In genomic region chr19:16144216-16144581, GRCh38 we compare ENCODE assay signal across 13 cellular contexts. TPM values are rescaled to one million over a fixed set of nuclear protein-coding genes. Genes with fewer than 3 reads are reported as not detected.
DNase-seq lines count a peak whose midpoint lies in the region; ATAC-seq and TF ChIP-seq lines count a peak whose summit lies in the region.
"Had no signal": no experiment of that assay in that cellular context is flagged by ENCODE, and none has a peak within 500 bp of the region (broad histone marks: within the 10 kb centered on the region; RNA-seq: fewer than 3 reads in every experiment).

No MANE protein-coding gene starts in this region.

- intact Hi-C loops in aorta (cut with DNase I) = no loop called here

- H3K4ac ChIP-seq in mesendoderm (ENCODE audit: low read depth, low read length) = no peak overlapping the region

- peaks cover 85% of the 10 kb centered on the region for H3K4me1 ChIP-seq in OCI-LY1 (ENCODE audit: insufficient read depth, low read length, severe bottlenecking)
- H3K4me1 ChIP-seq in effector memory CD4-positive, alpha-beta T cell (ENCODE audit: control insufficient read depth, insufficient read depth, low read length, poor library complexity, severe bottlenecking) = peaks cover 4% of the 10 kb centered on the region
- H3K4me1 ChIP-seq in mesendoderm (ENCODE audit: control insufficient read depth, low read depth, low read length) = no peaks in the 10 kb centered on the region
- no peaks in the 10 kb centered on the region for H3K4me1 ChIP-seq in aorta (ENCODE audit: control insufficient read depth in 1 of 2, insufficient read depth in 2 of 2, low read length in 2 of 2)
- H3K4me1 ChIP-seq: prostate gland had no signal

- H3K4me3 ChIP-seq in OCI-LY1 (ENCODE audit: low read depth, low read length, poor library complexity, severe bottlenecking) = peak overlapping the region; percentile 89
- peak overlapping the region; percentile 65 for H3K4me3 ChIP-seq in effector memory CD4-positive, alpha-beta T cell (ENCODE audit: insufficient read depth, low read depth, low read length, poor library complexity, severe bottlenecking)
- H3K4me3 ChIP-seq in mesendoderm (ENCODE audit: low read length) = no peak overlapping the region
- no peak overlapping the region for H3K4me3 ChIP-seq in aorta (ENCODE audit: low read length in 2 of 2)

- no peak overlapping the region for H2BK5ac ChIP-seq in mesendoderm (ENCODE audit: low read length)

- no peaks in the 10 kb centered on the region for H4K20me1 ChIP-seq in OCI-LY1 (ENCODE audit: insufficient read depth, low read length)

- H3K4me2 ChIP-seq in OCI-LY1 (ENCODE audit: low read length) (peak overlapping the region; percentile 86), mesendoderm (ENCODE audit: low read length) (no peak overlapping the region)

- no peaks in the 10 kb centered on the region for H3K9me3 Mint-ChIP-seq in T-helper 2 cell treated with Interferon-gamma antibody and Interleukin-4, amounts not matched to agents 5 μg/mL and 100 μg/mL, for 36 hours
- no peaks in the 10 kb centered on the region for H3K9me3 Mint-ChIP-seq in stimulated activated effector memory CD8-positive, alpha-beta T cell treated with anti-CD3 and anti-CD28 coated beads, Interleukin-12 subunit alpha, Interleukin-12 subunit beta, amount 100 ng/mL, for 72 hours

- H3K27ac Mint-ChIP-seq in T-helper 2 cell treated with Interferon-gamma antibody and Interleukin-4, amounts not matched to agents 5 μg/mL and 100 μg/mL, for 36 hours = peak overlapping the region; percentile 98
- H3K27ac Mint-ChIP-seq in stimulated activated effector memory CD8-positive, alpha-beta T cell treated with anti-CD3 and anti-CD28 coated beads, Interleukin-12 subunit alpha, Interleukin-12 subunit beta, amount 100 ng/mL, for 72 hours = peak overlapping the region; percentile 99

- H3K9ac ChIP-seq in OCI-LY1 (ENCODE audit: low read length) (peak overlapping the region; percentile 93), mesendoderm (ENCODE audit: low read length) (no peak overlapping the region)

- TF ChIP-seq CTCF in OCI-LY1 (IDR thresholded peaks at IDR 0.05; ENCODE audit: low read length) = no peak

- no peak overlapping the region for H3K23ac ChIP-seq in mesendoderm (ENCODE audit: low read length)

- no peaks in the 10 kb centered on the region for H3K79me1 ChIP-seq in mesendoderm (ENCODE audit: low read length)

- H2BK120ac ChIP-seq in mesendoderm (ENCODE audit: low read depth, low read length) = no peak overlapping the region

- peaks cover 32% of the 10 kb centered on the region; the same call in 1 of the 2 replicates for H3K36me3 ChIP-seq in OCI-LY1 (ENCODE audit: insufficient read depth, low read length)
- peaks cover 10% of the 10 kb centered on the region for H3K36me3 ChIP-seq in effector memory CD4-positive, alpha-beta T cell (ENCODE audit: control insufficient read depth, insufficient read depth, low read length)
- no peaks in the 10 kb centered on the region for H3K36me3 ChIP-seq in mesendoderm (ENCODE audit: control insufficient read depth, insufficient read depth, low read length)
- no peaks in the 10 kb centered on the region for H3K36me3 ChIP-seq in aorta (ENCODE audit: control insufficient read depth in 1 of 2, insufficient read depth in 2 of 2, low read length in 1 of 2)
- H3K36me3 ChIP-seq: prostate gland had no signal

- H3K56ac ChIP-seq in mesendoderm (ENCODE audit: low read length) = no peak overlapping the region

- peak overlapping the region; percentile 97 for H3K4me3 Mint-ChIP-seq in T-helper 2 cell treated with Interferon-gamma antibody and Interleukin-4, amounts not matched to agents 5 μg/mL and 100 μg/mL, for 36 hours
- H3K4me3 Mint-ChIP-seq in stimulated activated effector memory CD8-positive, alpha-beta T cell treated with anti-CD3 and anti-CD28 coated beads, Interleukin-12 subunit alpha, Interleukin-12 subunit beta, amount 100 ng/mL, for 72 hours = peak overlapping the region; percentile 100

- no peak overlapping the region for H3K18ac ChIP-seq in mesendoderm (ENCODE audit: low read length)

- H3K4me1 Mint-ChIP-seq in T-helper 2 cell treated with Interferon-gamma antibody and Interleukin-4, amounts not matched to agents 5 μg/mL and 100 μg/mL, for 36 hours (ENCODE audit: low read depth) = peaks cover 52% of the 10 kb centered on the region
- H3K4me1 Mint-ChIP-seq in stimulated activated effector memory CD8-positive, alpha-beta T cell treated with anti-CD3 and anti-CD28 coated beads, Interleukin-12 subunit alpha, Interleukin-12 subunit beta, amount 100 ng/mL, for 72 hours = peaks cover 64% of the 10 kb centered on the region

- no peaks in the 10 kb centered on the region for H3K27me3 Mint-ChIP-seq in T-helper 2 cell treated with Interferon-gamma antibody and Interleukin-4, amounts not matched to agents 5 μg/mL and 100 μg/mL, for 36 hours (ENCODE audit: low read depth)

- peak overlapping the region; percentile 92 for H3K27ac ChIP-seq in OCI-LY1 (ENCODE audit: low read depth, low read length, poor library complexity, severe bottlenecking)
- H3K27ac ChIP-seq in effector memory CD4-positive, alpha-beta T cell (ENCODE audit: insufficient read depth, low read length, poor library complexity, severe bottlenecking) = peak overlapping the region; percentile 71
- H3K27ac ChIP-seq in mesendoderm (ENCODE audit: low read depth, low read length) = no peak overlapping the region
- H3K27ac ChIP-seq in aorta (ENCODE audit: low read depth in 1 of 2, low read length in 2 of 2) = no peak overlapping the region

- H3K9me2 ChIP-seq in OCI-LY1 (ENCODE audit: low read depth, low read length) = no peaks in the 10 kb centered on the region

- H2AFZ ChIP-seq in OCI-LY1 (ENCODE audit: low read length) = no peak overlapping the region

- no CpG with 5 or more reads among the region's 1 CpG for WGBS in mesendoderm (ENCODE audit: extremely low coverage, insufficient coverage, low lambda C conversion rate)
- WGBS in aorta, 2 donors = 69 to 100% methylated on average over 1 of the region's 1 CpG

- no peak overlapping the region for H2AK5ac ChIP-seq in mesendoderm (ENCODE audit: low read length)

- H4K5ac ChIP-seq in mesendoderm (ENCODE audit: low read length) = no peak overlapping the region

- peaks cover 25% of the 10 kb centered on the region for H3K36me3 Mint-ChIP-seq in T-helper 2 cell treated with Interferon-gamma antibody and Interleukin-4, amounts not matched to agents 5 μg/mL and 100 μg/mL, for 36 hours (ENCODE audit: low read depth)
- peaks cover 44% of the 10 kb centered on the region for H3K36me3 Mint-ChIP-seq in stimulated activated effector memory CD8-positive, alpha-beta T cell treated with anti-CD3 and anti-CD28 coated beads, Interleukin-12 subunit alpha, Interleukin-12 subunit beta, amount 100 ng/mL, for 72 hours

- peak; percentile 15 for ATAC-seq in stimulated activated effector memory CD8-positive, alpha-beta T cell treated with anti-CD3 and anti-CD28 coated beads, Interleukin-12 subunit alpha, Interleukin-12 subunit beta, amount 100 ng/mL, for 72 hours
- no peak for ATAC-seq in HG03280 (IDR thresholded peaks at IDR 0.05; ENCODE audit: unreplicated experiment)
- ATAC-seq in aorta (ENCODE audit: low FRiP score) = no peak

- H3K9me3 ChIP-seq in OCI-LY1 (ENCODE audit: low read length) = no peaks in the 10 kb centered on the region
- no peaks in the 10 kb centered on the region for H3K9me3 ChIP-seq in effector memory CD4-positive, alpha-beta T cell (ENCODE audit: control insufficient read depth, low read length)
- no peaks in the 10 kb centered on the region for H3K9me3 ChIP-seq in aorta (ENCODE audit: control insufficient read depth, low read length)
- H3K9me3 ChIP-seq: prostate gland had no signal

- no peaks in the 10 kb centered on the region for H3K27me3 ChIP-seq in OCI-LY1 (ENCODE audit: insufficient read depth, low read length)
- no peaks in the 10 kb centered on the region for H3K27me3 ChIP-seq in effector memory CD4-positive, alpha-beta T cell (replicated peaks; ENCODE audit: control insufficient read depth, insufficient read depth, low read length, poor library complexity, severe bottlenecking)
- no peaks in the 10 kb centered on the region for H3K27me3 ChIP-seq in mesendoderm (ENCODE audit: insufficient read depth, low read length, poor library complexity)
- no peaks in the 10 kb centered on the region for H3K27me3 ChIP-seq in aorta (ENCODE audit: control insufficient read depth in 1 of 2, insufficient read depth in 2 of 2, low read length in 1 of 2)

- no peak overlapping the region for H2BK15ac ChIP-seq in mesendoderm (replicated peaks; ENCODE audit: low read depth)

- H3F3A ChIP-seq in OCI-LY1 (ENCODE audit: insufficient read depth, low read length) = no peaks in the 10 kb centered on the region; the same call in 1 of the 2 replicates

- H3K79me2 ChIP-seq in OCI-LY1 (ENCODE audit: insufficient read depth, low read length) (peaks cover 24% of the 10 kb centered on the region), mesendoderm (ENCODE audit: control insufficient read depth, insufficient read depth, low read length) (no peaks in the 10 kb centered on the region)

- no peak for DNase-seq in T-helper 2 cell treated with Interferon-gamma antibody and Interleukin-4, amounts not matched to agents 5 μg/mL and 100 μg/mL, for 36 hours (ENCODE audit: low spot score)
- DNase-seq in T-helper 2 cell (no peak), mesendoderm (no peak), aorta (no peak)
- no peak for DNase-seq in effector memory CD4-positive, alpha-beta T cell
- DNase-seq in stimulated activated effector memory CD8-positive, alpha-beta T cell treated with anti-CD3 and anti-CD28 coated beads, Interleukin-12 subunit alpha, Interleukin-12 subunit beta, amount 100 ng/mL, for 72 hours (ENCODE audit: low spot score in 2 of 2) = no peak
- DNase-seq: cerebellar nuclear complex, NCI-H524 treated with DMSO at 0.1 percent for 48 hours had no signal

- H4K8ac ChIP-seq in mesendoderm (ENCODE audit: low read depth, low read length) = no peak overlapping the region

RNA-seq across cellular contexts. Expression of gene HSH2D, which starts 0.7 kb away (rescaled TPM):
- polyA plus RNA-seq in mesendoderm (2013, experiment 1 of 2) = 0.56 TPM
- polyA plus RNA-seq in mesendoderm (2013, experiment 2 of 2) = 0.49 TPM
- total RNA-seq in aorta = 1 to 10 TPM; 1.3 to 1.4 TPM
- polyA plus RNA-seq in aorta = 1 to 10 TPM in 1 of 2 donors, under 1 TPM in 1; 0.10 to 2.5 TPM
- total RNA-seq: LHCN-M2 had no signal

RNA-seq across cellular contexts. Expression of gene CIB3, which starts 29.1 kb away (rescaled TPM):
- polyA plus RNA-seq in mesendoderm (2013, experiment 1 of 2) = not detected
- polyA plus RNA-seq in mesendoderm (2013, experiment 2 of 2) = not detected
- not detected for total RNA-seq in aorta
- under 1 TPM in 1 of 2 donors, not detected in 1; 0.95 TPM for polyA plus RNA-seq in aorta
- total RNA-seq: LHCN-M2, prostate gland, ureter had no signal

RNA-seq across cellular contexts. Expression of gene RAB8A, which starts 32.5 kb away (rescaled TPM):
- polyA plus RNA-seq in mesendoderm (2013, experiment 1 of 2) = 61.3 TPM
- polyA plus RNA-seq in mesendoderm (2013, experiment 2 of 2) = 61.3 TPM
- total RNA-seq in aorta = 10 to 100 TPM; 51.3 to 56.7 TPM
- polyA plus RNA-seq in aorta = 10 to 100 TPM; 17.6 to 30.3 TPM

RNA-seq across cellular contexts. Expression of gene FAM32A, which starts 41.0 kb away (rescaled TPM):
- 93.6 TPM for polyA plus RNA-seq in mesendoderm (2013, experiment 1 of 2)
- polyA plus RNA-seq in mesendoderm (2013, experiment 2 of 2) = 93.1 TPM
- total RNA-seq in aorta = 10 to 100 TPM; 46.1 to 46.4 TPM
- 10 to 100 TPM; 80.6 to 89.5 TPM for polyA plus RNA-seq in aorta

RNA-seq across cellular contexts. Expression of gene AP1M1, which starts 53.5 kb away (rescaled TPM):
- 20.0 TPM for polyA plus RNA-seq in mesendoderm (2013, experiment 1 of 2)
- 21.4 TPM for polyA plus RNA-seq in mesendoderm (2013, experiment 2 of 2)
- total RNA-seq in aorta = 10 to 100 TPM; 74.7 TPM
- 10 to 100 TPM; 25.2 to 62.4 TPM for polyA plus RNA-seq in aorta

Comparison
In these comparisons a context has a peak if more than half of its experiments do, and no peak if none do; other contexts are left out.
1. H3K27ac ChIP-seq: peak in OCI-LY1 (single experiment) and effector memory CD4-positive, alpha-beta T cell (single experiment); none in mesendoderm (single experiment) and aorta (0 of 2).
2. H3K4me3 ChIP-seq: peak in OCI-LY1 (single experiment) and effector memory CD4-positive, alpha-beta T cell (single experiment); none in mesendoderm (single experiment) and aorta (0 of 2).